In genomic region chr11:70610561-70610960, GRCh38 we compare ENCODE assay signal across 25 cellular contexts.
A peak's percentile ranks its signal among the peaks of the same experiment; 100 is the strongest.
DNase-seq lines count a peak whose midpoint lies in the region; ATAC-seq and TF ChIP-seq lines count a peak whose summit lies in the region.
"Had no signal": no experiment of that assay in that cellular context is flagged by ENCODE, and none has a peak within 500 bp of the region (broad histone marks: within the 10 kb centered on the region; RNA-seq: fewer than 3 reads in every experiment).

No MANE protein-coding gene starts in this region.

- no peaks in the 10 kb centered on the region for H3K36me3 Mint-ChIP-seq in neural progenitor cell
- H3K36me3 Mint-ChIP-seq: stimulated activated effector memory CD8-positive, alpha-beta T cell treated with anti-CD3 and anti-CD28 coated beads, Interleukin-12 subunit alpha, Interleukin-12 subunit beta, amount 100 ng/mL, for 72 hours had no signal

- peak overlapping the region in 1 of 2 experiments; percentile 89; a peak in 2 of 4 replicates for H3K27ac ChIP-seq in SK-N-SH (ENCODE audit: low read depth in 2 of 2, low read length in 1 of 2)
- no peak overlapping the region for H3K27ac ChIP-seq in neural progenitor cell
- H3K27ac ChIP-seq in uterus, result no peak overlapping the region
- H3K27ac ChIP-seq: right lobe of liver, SJCRH30 had no signal

- no peaks in the 10 kb centered on the region for H4K20me1 ChIP-seq in SK-N-SH (ENCODE audit: insufficient read depth)
- H4K20me1 ChIP-seq in neural progenitor cell (ENCODE audit: low read depth), result no peaks in the 10 kb centered on the region

- H3K79me2 ChIP-seq in SK-N-SH (ENCODE audit: insufficient read depth) (no peaks in the 10 kb centered on the region), neural progenitor cell (ENCODE audit: low read depth) (no peaks in the 10 kb centered on the region)

- H3K27me3 ChIP-seq in BE2C (no peaks in the 10 kb centered on the region), SK-N-SH (ENCODE audit: insufficient read depth) (no peaks in the 10 kb centered on the region), neural progenitor cell (no peaks in the 10 kb centered on the region), uterus (no peaks in the 10 kb centered on the region)
- H3K27me3 ChIP-seq: right lobe of liver, SJCRH30 had no signal

- no peak overlapping the region for H3K4me3 Mint-ChIP-seq in neural progenitor cell
- H3K4me3 Mint-ChIP-seq: activated CD8-positive, alpha-beta T cell treated with anti-CD3 and anti-CD28 coated beads, Interleukin-2, amount 10 ng/mL, durations not matched to agents 7 days and 5 days; activated T-cell treated with anti-CD3 and anti-CD28 coated beads, Interleukin-2, amount 50 U/mL, for 24 hours; CD4-positive, alpha-beta T cell; stimulated activated effector memory CD8-positive, alpha-beta T cell treated with anti-CD3 and anti-CD28 coated beads, Interleukin-12 subunit alpha, Interleukin-12 subunit beta, amount 100 ng/mL, for 72 hours; T-helper 2 cell treated with Interferon-gamma antibody and Interleukin-4, amounts not matched to agents 5 μg/mL and 100 μg/mL, for 36 hours had no signal

- no peaks in the 10 kb centered on the region for H3K9me2 ChIP-seq in SK-N-SH

- H3K9me3 Mint-ChIP-seq in neural progenitor cell, result no peaks in the 10 kb centered on the region
- H3K9me3 Mint-ChIP-seq: activated T-cell treated with anti-CD3 and anti-CD28 coated beads, Interleukin-2, amount 50 U/mL, for 24 hours; CD4-positive, alpha-beta T cell; stimulated activated effector memory CD8-positive, alpha-beta T cell treated with anti-CD3 and anti-CD28 coated beads, Interleukin-12 subunit alpha, Interleukin-12 subunit beta, amount 100 ng/mL, for 72 hours; T-helper 2 cell treated with Interferon-gamma antibody and Interleukin-4, amounts not matched to agents 5 μg/mL and 100 μg/mL, for 36 hours had no signal

- H2AFZ ChIP-seq in SK-N-SH (ENCODE audit: low read depth), result no peak overlapping the region
- H2AFZ ChIP-seq in neural progenitor cell (replicated peaks), result no peak overlapping the region

- peaks cover 4% of the 10 kb centered on the region; the same call in 1 of the 2 replicates for H3K4me1 ChIP-seq in BE2C
- H3K4me1 ChIP-seq in SK-N-SH (ENCODE audit: control insufficient read depth in 1 of 2, insufficient read depth in 2 of 2, low read depth in 1 of 2, low read length in 1 of 2), result peaks cover 0 to 31% of the 10 kb centered on the region in 2 experiments; a peak in 1 of 4 replicates
- H3K4me1 ChIP-seq in neural progenitor cell, result peaks cover 40% of the 10 kb centered on the region
- no peaks in the 10 kb centered on the region for H3K4me1 ChIP-seq in uterus

- 29% methylated on average over 8 of the region's 12 CpGs for WGBS in SK-N-SH (ENCODE audit: low lambda C conversion rate)

- no peak for TF ChIP-seq POLR2A in uterus (IDR thresholded peaks at IDR 0.05)

- intact Hi-C loops in uterus (cut with DNase I; ENCODE audit: low total_unique reads), result no loop called here

- no peak overlapping the region for H3K9ac ChIP-seq in SK-N-SH
- no peak overlapping the region for H3K9ac ChIP-seq in neural progenitor cell

- H3K4me3 ChIP-seq in BE2C (ENCODE audit: low read depth, low read length) (no peak overlapping the region; the same call in 1 of the 2 replicates), SK-N-SH (ENCODE audit: low read depth in 2 of 2, low read length in 1 of 2) (no peak overlapping the region), neural progenitor cell (no peak overlapping the region), uterus (no peak overlapping the region)
- H3K4me3 ChIP-seq: right lobe of liver, SJCRH30 had no signal

- DNase-seq in BE2C, result peak; percentile 77
- peak; percentile 90 for DNase-seq in SK-N-SH
- peak; percentile 86 for DNase-seq in epidermal melanocyte (ENCODE audit: insufficient read length, low spot score)
- DNase-seq in neural progenitor cell (ENCODE audit: low spot score), result no peak
- no peak for DNase-seq in uterus
- no peak for DNase-seq in cerebellar cortex (ENCODE audit: low spot score)
- no peak for DNase-seq in NCI-H2029 (lab: John Stamatoyannopoulos, UW)
- DNase-seq: ACHN; activated CD4-positive, CD25-positive, alpha-beta regulatory T cell; activated CD8-positive, alpha-beta T cell treated with anti-CD3 and anti-CD28 coated beads, Interleukin-2, amount 10 ng/mL, durations not matched to agents 7 days and 5 days; activated naive CD4-positive, alpha-beta T cell; activated T-cell treated with anti-CD3 and anti-CD28 coated beads, Interleukin-2, amount 50 U/mL, for 24 hours; CD4-positive, alpha-beta T cell; DMS53; KG1; NCI-H1930; NCI-H345; NCI-H82; occipital lobe; OCI-M1; SJCRH30 had no signal

- peaks cover 14% of the 10 kb centered on the region for H3K27me3 Mint-ChIP-seq in neural progenitor cell (ENCODE audit: insufficient read depth, low read depth)

- TF ChIP-seq RAD21 in SK-N-SH (IDR thresholded peaks at IDR 0.05; ENCODE audit: low read length), result peak; percentile 31; the same call in 1 of the 2 replicates

- CTCF ChIA-PET in SK-N-SH (lab: Yijun Ruan, JAX), result interaction anchor here (0.8 to 2.4 kb wide), 7 partner anchors 12 to 145 kb away, joined by 3 to 7 read pairs (median 3); no protein-coding TSS in a partner anchor

- TF ChIP-seq CTCF in BE2C (IDR thresholded peaks at IDR 0.05; ENCODE audit: low read depth, low read length) (peak; percentile 6; the same call in 1 of the 2 replicates), SK-N-SH (IDR thresholded peaks at IDR 0.05) (no peak), neural progenitor cell (IDR thresholded peaks at IDR 0.05) (no peak), uterus (IDR thresholded peaks at IDR 0.05) (no peak)

- H3F3A ChIP-seq in SK-N-SH (replicated peaks; ENCODE audit: insufficient read depth), result no peaks in the 10 kb centered on the region
- H3F3A ChIP-seq in neural progenitor cell (ENCODE audit: low read depth), result peaks cover 29% of the 10 kb centered on the region

- peak in 1 of 2 experiments; percentile 61; a peak in 2 of 4 replicates for TF ChIP-seq EP300 in SK-N-SH (IDR thresholded peaks at IDR 0.05; ENCODE audit: borderline replicate concordance in 1 of 2, low read depth in 1 of 2, low read length in 1 of 2)

- H3K4me2 ChIP-seq in SK-N-SH (no peak overlapping the region), neural progenitor cell (peak overlapping the region; percentile 11)

- no peak for ATAC-seq in GM18870 (IDR thresholded peaks at IDR 0.05; ENCODE audit: unreplicated experiment)
- ATAC-seq: activated CD8-positive, alpha-beta T cell treated with anti-CD3 and anti-CD28 coated beads, Interleukin-2, amount 10 ng/mL, durations not matched to agents 7 days and 5 days; stimulated activated effector memory CD8-positive, alpha-beta T cell treated with anti-CD3 and anti-CD28 coated beads, Interleukin-12 subunit alpha, Interleukin-12 subunit beta, amount 100 ng/mL, for 72 hours had no signal

- H3K9me3 ChIP-seq in BE2C (peaks cover 4% of the 10 kb centered on the region; the same call in 1 of the 2 replicates), SK-N-SH (no peaks in the 10 kb centered on the region), neural progenitor cell (ENCODE audit: low read depth) (no peaks in the 10 kb centered on the region), uterus (no peaks in the 10 kb centered on the region)
- H3K9me3 ChIP-seq: right lobe of liver, SJCRH30 had no signal

- POLR2A ChIA-PET in SK-N-SH (lab: Yijun Ruan, JAX), result interaction anchor here (0.6 to 1.3 kb wide), 4 partner anchors 16 to 169 kb away, joined by 3 to 7 read pairs (median 4); no protein-coding TSS in a partner anchor

- peaks cover 58% of the 10 kb centered on the region for H3K4me1 Mint-ChIP-seq in neural progenitor cell
- H3K4me1 Mint-ChIP-seq: stimulated activated effector memory CD8-positive, alpha-beta T cell treated with anti-CD3 and anti-CD28 coated beads, Interleukin-12 subunit alpha, Interleukin-12 subunit beta, amount 100 ng/mL, for 72 hours had no signal

- H3K36me3 ChIP-seq in BE2C, result no peaks in the 10 kb centered on the region
- no peaks in the 10 kb centered on the region for H3K36me3 ChIP-seq in SK-N-SH (replicated peaks in 1 of 2; ENCODE audit: control insufficient read depth in 1 of 2, insufficient read depth in 2 of 2, low read length in 1 of 2)
- H3K36me3 ChIP-seq in neural progenitor cell, result no peaks in the 10 kb centered on the region
- H3K36me3 ChIP-seq in uterus, result no peaks in the 10 kb centered on the region
- H3K36me3 ChIP-seq: right lobe of liver, SJCRH30 had no signal

- H3K27ac Mint-ChIP-seq in neural progenitor cell, result peak overlapping the region; percentile 76
- H3K27ac Mint-ChIP-seq: activated CD8-positive, alpha-beta T cell treated with anti-CD3 and anti-CD28 coated beads, Interleukin-2, amount 10 ng/mL, durations not matched to agents 7 days and 5 days; activated T-cell treated with anti-CD3 and anti-CD28 coated beads, Interleukin-2, amount 50 U/mL, for 24 hours; CD4-positive, alpha-beta T cell; stimulated activated effector memory CD8-positive, alpha-beta T cell treated with anti-CD3 and anti-CD28 coated beads, Interleukin-12 subunit alpha, Interleukin-12 subunit beta, amount 100 ng/mL, for 72 hours; T-helper 2 cell treated with Interferon-gamma antibody and Interleukin-4, amounts not matched to agents 5 μg/mL and 100 μg/mL, for 36 hours had no signal

TF ChIP-seq in SK-N-SH, 30 proteins besides CTCF, POLR2A, EP300 and RAD21:
- TF ChIP-seq TEAD4 (IDR thresholded peaks at IDR 0.05; ENCODE audit: borderline replicate concordance, insufficient read depth) (no peak), MXI1 (IDR thresholded peaks at IDR 0.05; ENCODE audit: low read depth, low read length) (peak; percentile 68; the same call in 1 of the 2 replicates), RCOR1 (IDR thresholded peaks at IDR 0.05; ENCODE audit: low read length) (peak; percentile 40; the same call in 1 of the 2 replicates)

Comparison
In these comparisons a context has a peak if more than half of its experiments do, and no peak if none do; other contexts are left out.
1. DNase-seq: peak in BE2C (single experiment), SK-N-SH (single experiment) and epidermal melanocyte (single experiment); none in neural progenitor cell (single experiment), uterus (0 of 2), cerebellar cortex (single experiment) and NCI-H2029 (single experiment).